ENCODE assay signal across 1 cellular context in the genomic region with DNA sequence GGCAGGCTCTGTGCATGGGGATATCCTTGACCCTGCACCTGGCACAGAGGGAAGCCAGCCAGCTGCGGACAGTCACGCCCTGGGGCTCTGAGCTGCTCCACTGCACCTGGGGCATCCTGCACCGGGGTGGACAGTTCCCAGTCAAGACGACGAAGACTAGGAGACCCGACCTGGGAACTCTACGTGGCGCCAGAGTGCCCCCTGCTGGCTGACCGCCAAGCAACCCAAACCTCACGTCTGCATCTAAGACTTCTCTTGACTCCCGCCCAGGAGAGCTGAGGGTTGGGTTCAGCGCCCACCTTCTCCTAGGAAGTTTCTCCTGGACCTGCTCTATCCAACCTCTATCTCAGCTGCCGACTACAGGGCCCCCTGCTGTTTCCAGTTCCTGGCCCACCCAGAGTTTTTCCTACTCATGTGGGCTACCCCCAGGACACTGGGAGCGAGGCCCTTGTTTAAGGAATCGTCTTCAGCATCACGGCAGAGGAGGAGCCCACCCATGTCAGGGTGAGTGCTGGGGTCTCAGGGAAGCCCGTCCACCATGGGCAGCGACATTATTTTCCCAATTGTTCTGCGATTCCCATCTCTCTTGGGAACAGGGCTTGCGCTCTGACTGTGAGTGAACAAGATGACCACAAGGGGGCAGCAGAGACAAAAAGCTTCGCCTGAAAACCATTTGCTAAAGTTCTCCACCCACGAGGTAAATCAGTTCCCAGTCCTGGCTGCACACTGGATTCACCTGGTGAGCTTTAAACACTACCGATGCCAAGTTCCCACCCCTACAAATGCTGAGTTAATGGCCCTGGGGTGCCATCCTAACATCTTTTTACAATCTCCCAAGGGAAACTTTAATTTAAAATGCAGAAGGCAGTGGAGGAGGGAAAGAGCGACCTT.
TF ChIP-seq lines count a peak whose summit lies in the region.

No MANE protein-coding gene starts in this region.

TF ChIP-seq in HepG2, 621 proteins besides CTCF, POLR2A, EP300 and RAD21 (continues in another document):
- TF ChIP-seq ZNF136 (CRISPR knock-in tag; IDR thresholded peaks at IDR 0.05; ENCODE audit: low read depth), result peak; percentile 43; the same call in 1 of the 2 replicates
- no peak for TF ChIP-seq ZNF543 (CRISPR knock-in tag; IDR thresholded peaks at IDR 0.05)
- TF ChIP-seq MIXL1 (CRISPR knock-in tag; IDR thresholded peaks at IDR 0.05), result peak; percentile 28; the same call in 1 of the 2 replicates
- TF ChIP-seq ZSCAN22 (CRISPR knock-in tag; IDR thresholded peaks at IDR 0.05), result no peak
- TF ChIP-seq, protein P1, sequence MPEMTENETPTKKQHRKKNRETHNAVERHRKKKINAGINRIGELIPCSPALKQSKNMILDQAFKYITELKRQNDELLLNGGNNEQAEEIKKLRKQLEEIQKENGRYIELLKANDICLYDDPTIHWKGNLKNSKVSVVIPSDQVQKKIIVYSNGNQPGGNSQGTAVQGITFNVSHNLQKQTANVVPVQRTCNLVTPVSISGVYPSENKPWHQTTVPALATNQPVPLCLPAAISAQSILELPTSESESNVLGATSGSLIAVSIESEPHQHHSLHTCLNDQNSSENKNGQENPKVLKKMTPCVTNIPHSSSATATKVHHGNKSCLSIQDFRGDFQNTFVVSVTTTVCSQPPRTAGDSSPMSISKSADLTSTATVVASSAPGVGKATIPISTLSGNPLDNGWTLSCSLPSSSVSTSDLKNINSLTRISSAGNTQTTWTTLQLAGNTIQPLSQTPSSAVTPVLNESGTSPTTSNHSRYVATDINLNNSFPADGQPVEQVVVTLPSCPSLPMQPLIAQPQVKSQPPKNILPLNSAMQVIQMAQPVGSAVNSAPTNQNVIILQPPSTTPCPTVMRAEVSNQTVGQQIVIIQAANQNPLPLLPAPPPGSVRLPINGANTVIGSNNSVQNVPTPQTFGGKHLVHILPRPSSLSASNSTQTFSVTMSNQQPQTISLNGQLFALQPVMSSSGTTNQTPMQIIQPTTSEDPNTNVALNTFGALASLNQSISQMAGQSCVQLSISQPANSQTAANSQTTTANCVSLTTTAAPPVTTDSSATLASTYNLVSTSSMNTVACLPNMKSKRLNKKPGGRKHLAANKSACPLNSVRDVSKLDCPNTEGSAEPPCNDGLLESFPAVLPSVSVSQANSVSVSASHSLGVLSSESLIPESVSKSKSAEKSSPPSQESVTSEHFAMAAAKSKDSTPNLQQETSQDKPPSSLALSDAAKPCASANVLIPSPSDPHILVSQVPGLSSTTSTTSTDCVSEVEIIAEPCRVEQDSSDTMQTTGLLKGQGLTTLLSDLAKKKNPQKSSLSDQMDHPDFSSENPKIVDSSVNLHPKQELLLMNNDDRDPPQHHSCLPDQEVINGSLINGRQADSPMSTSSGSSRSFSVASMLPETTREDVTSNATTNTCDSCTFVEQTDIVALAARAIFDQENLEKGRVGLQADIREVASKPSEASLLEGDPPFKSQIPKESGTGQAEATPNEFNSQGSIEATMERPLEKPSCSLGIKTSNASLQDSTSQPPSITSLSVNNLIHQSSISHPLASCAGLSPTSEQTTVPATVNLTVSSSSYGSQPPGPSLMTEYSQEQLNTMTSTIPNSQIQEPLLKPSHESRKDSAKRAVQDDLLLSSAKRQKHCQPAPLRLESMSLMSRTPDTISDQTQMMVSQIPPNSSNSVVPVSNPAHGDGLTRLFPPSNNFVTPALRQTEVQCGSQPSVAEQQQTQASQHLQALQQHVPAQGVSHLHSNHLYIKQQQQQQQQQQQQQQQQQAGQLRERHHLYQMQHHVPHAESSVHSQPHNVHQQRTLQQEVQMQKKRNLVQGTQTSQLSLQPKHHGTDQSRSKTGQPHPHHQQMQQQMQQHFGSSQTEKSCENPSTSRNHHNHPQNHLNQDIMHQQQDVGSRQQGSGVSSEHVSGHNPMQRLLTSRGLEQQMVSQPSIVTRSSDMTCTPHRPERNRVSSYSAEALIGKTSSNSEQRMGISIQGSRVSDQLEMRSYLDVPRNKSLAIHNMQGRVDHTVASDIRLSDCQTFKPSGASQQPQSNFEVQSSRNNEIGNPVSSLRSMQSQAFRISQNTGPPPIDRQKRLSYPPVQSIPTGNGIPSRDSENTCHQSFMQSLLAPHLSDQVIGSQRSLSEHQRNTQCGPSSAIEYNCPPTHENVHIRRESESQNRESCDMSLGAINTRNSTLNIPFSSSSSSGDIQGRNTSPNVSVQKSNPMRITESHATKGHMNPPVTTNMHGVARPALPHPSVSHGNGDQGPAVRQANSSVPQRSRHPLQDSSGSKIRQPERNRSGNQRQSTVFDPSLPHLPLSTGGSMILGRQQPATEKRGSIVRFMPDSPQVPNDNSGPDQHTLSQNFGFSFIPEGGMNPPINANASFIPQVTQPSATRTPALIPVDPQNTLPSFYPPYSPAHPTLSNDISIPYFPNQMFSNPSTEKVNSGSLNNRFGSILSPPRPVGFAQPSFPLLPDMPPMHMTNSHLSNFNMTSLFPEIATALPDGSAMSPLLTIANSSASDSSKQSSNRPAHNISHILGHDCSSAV (CRISPR knock-in tag; IDR thresholded peaks at IDR 0.05; ENCODE audit: borderline replicate concordance), result 0 out of 2 replicates have a peak, but pooled peaks have one; percentile 42
- TF ChIP-seq, protein P2, sequence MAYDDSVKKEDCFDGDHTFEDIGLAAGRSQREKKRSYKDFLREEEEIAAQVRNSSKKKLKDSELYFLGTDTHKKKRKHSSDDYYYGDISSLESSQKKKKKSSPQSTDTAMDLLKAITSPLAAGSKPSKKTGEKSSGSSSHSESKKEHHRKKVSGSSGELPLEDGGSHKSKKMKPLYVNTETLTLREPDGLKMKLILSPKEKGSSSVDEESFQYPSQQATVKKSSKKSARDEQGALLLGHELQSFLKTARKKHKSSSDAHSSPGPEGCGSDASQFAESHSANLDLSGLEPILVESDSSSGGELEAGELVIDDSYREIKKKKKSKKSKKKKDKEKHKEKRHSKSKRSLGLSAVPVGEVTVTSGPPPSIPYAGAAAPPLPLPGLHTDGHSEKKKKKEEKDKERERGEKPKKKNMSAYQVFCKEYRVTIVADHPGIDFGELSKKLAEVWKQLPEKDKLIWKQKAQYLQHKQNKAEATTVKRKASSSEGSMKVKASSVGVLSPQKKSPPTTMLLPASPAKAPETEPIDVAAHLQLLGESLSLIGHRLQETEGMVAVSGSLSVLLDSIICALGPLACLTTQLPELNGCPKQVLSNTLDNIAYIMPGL (CRISPR knock-in tag; IDR thresholded peaks at IDR 0.05; ENCODE audit: borderline replicate concordance in 1 of 2, low read depth in 1 of 2), result peak; percentile 59 to 74; a peak in 2 of 4 replicates
- no peak for TF ChIP-seq PHF21A (CRISPR knock-in tag; IDR thresholded peaks at IDR 0.05)
- TF ChIP-seq SMC3 (IDR thresholded peaks at IDR 0.05; ENCODE audit: low read length), result peak; percentile 94
- 0 out of 2 replicates have a peak, but pooled peaks have one; percentile 9 for TF ChIP-seq GATAD1 (CRISPR knock-in tag; IDR thresholded peaks at IDR 0.05)
- TF ChIP-seq ZKSCAN5 (CRISPR knock-in tag; IDR thresholded peaks at IDR 0.05), result 0 out of 2 replicates have a peak, but pooled peaks have one; percentile 27
- 0 out of 2 replicates have a peak, but pooled peaks have one; percentile 39 for TF ChIP-seq GATAD2A (CRISPR knock-in tag; IDR thresholded peaks at IDR 0.05)
- peak; percentile 40; the same call in 1 of the 2 replicates for TF ChIP-seq ERF (CRISPR knock-in tag; IDR thresholded peaks at IDR 0.05)
- no peak for TF ChIP-seq ZNF180 (CRISPR knock-in tag; IDR thresholded peaks at IDR 0.05; ENCODE audit: borderline replicate concordance, low read depth)
- TF ChIP-seq HIVEP1 (CRISPR knock-in tag; IDR thresholded peaks at IDR 0.05), result 0 out of 2 replicates have a peak, but pooled peaks have one; percentile 25
- TF ChIP-seq ZNF781 (CRISPR knock-in tag; IDR thresholded peaks at IDR 0.05; ENCODE audit: borderline replicate concordance, not compliant biosample characterization), result peak; percentile 84
- TF ChIP-seq MXD4 (CRISPR knock-in tag; IDR thresholded peaks at IDR 0.05), result 0 out of 2 replicates have a peak, but pooled peaks have one; percentile 33
- TF ChIP-seq ZNF556 (CRISPR knock-in tag; IDR thresholded peaks at IDR 0.05; ENCODE audit: borderline replicate concordance), result 0 out of 2 replicates have a peak, but pooled peaks have one; percentile 47
- 0 out of 2 replicates have a peak, but pooled peaks have one; percentile 27 for TF ChIP-seq RFXAP (CRISPR knock-in tag; IDR thresholded peaks at IDR 0.05; ENCODE audit: borderline replicate concordance)
- 0 out of 2 replicates have a peak, but pooled peaks have one; percentile 40 for TF ChIP-seq ZNF224 (CRISPR knock-in tag; IDR thresholded peaks at IDR 0.05)
- no peak for TF ChIP-seq IRX3 (CRISPR knock-in tag; IDR thresholded peaks at IDR 0.05; ENCODE audit: borderline replicate concordance, low read depth)
- TF ChIP-seq ZNF143 (CRISPR knock-in tag; IDR thresholded peaks at IDR 0.05), result 0 out of 2 replicates have a peak, but pooled peaks have one; percentile 23
- TF ChIP-seq ZNF614 (CRISPR knock-in tag; IDR thresholded peaks at IDR 0.05; ENCODE audit: borderline replicate concordance), result 0 out of 2 replicates have a peak, but pooled peaks have one; percentile 32
- peak; percentile 50; the same call in 1 of the 2 replicates for TF ChIP-seq PITX1 (CRISPR knock-in tag; IDR thresholded peaks at IDR 0.05)
- 0 out of 2 replicates have a peak, but pooled peaks have one; percentile 47 for TF ChIP-seq ATF7-NPFF (CRISPR knock-in tag; IDR thresholded peaks at IDR 0.05; ENCODE audit: low read depth)
- no peak for TF ChIP-seq ZNF674 (CRISPR knock-in tag; IDR thresholded peaks at IDR 0.05; ENCODE audit: low read depth)
- peak; percentile 82; the same call in 1 of the 2 replicates for TF ChIP-seq ZNF891 (CRISPR knock-in tag; IDR thresholded peaks at IDR 0.05)
- TF ChIP-seq ARHGAP35 (CRISPR knock-in tag; IDR thresholded peaks at IDR 0.05; ENCODE audit: borderline replicate concordance), result peak; percentile 61; the same call in 1 of the 2 replicates
- TF ChIP-seq, protein P3, sequence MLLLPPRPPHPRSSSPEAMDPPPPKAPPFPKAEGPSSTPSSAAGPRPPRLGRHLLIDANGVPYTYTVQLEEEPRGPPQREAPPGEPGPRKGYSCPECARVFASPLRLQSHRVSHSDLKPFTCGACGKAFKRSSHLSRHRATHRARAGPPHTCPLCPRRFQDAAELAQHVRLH (CRISPR knock-in tag; IDR thresholded peaks at IDR 0.05; ENCODE audit: borderline replicate concordance, low read depth), result 0 out of 2 replicates have a peak, but pooled peaks have one; percentile 51
- TF ChIP-seq ZNF317 (CRISPR knock-in tag; IDR thresholded peaks at IDR 0.05), result peak; percentile 50; the same call in 1 of the 2 replicates
- TF ChIP-seq, protein P4, sequence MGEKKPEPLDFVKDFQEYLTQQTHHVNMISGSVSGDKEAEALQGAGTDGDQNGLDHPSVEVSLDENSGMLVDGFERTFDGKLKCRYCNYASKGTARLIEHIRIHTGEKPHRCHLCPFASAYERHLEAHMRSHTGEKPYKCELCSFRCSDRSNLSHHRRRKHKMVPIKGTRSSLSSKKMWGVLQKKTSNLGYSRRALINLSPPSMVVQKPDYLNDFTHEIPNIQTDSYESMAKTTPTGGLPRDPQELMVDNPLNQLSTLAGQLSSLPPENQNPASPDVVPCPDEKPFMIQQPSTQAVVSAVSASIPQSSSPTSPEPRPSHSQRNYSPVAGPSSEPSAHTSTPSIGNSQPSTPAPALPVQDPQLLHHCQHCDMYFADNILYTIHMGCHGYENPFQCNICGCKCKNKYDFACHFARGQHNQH (CRISPR knock-in tag; IDR thresholded peaks at IDR 0.05), result 0 out of 2 replicates have a peak, but pooled peaks have one; percentile 32
- peak; percentile 60; the same call in 1 of the 2 replicates for TF ChIP-seq ZNF331 (CRISPR knock-in tag; IDR thresholded peaks at IDR 0.05)
- TF ChIP-seq, protein P5, sequence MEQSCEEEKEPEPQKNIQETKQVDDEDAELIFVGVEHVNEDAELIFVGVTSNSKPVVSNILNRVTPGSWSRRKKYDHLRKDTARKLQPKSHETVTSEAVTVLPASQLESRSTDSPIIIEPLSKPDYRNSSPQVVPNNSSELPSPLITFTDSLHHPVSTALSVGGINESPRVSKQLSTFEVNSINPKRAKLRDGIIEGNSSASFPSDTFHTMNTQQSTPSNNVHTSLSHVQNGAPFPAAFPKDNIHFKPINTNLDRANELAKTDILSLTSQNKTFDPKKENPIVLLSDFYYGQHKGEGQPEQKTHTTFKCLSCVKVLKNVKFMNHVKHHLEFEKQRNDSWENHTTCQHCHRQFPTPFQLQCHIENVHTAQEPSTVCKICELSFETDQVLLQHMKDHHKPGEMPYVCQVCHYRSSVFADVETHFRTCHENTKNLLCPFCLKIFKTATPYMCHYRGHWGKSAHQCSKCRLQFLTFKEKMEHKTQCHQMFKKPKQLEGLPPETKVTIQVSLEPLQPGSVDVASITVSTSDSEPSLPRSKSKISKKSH (CRISPR knock-in tag; IDR thresholded peaks at IDR 0.05; ENCODE audit: borderline replicate concordance), result peak; percentile 82
- peak; percentile 52; the same call in 1 of the 2 replicates for TF ChIP-seq SP4 (CRISPR knock-in tag; IDR thresholded peaks at IDR 0.05)
- TF ChIP-seq SRY (CRISPR knock-in tag; IDR thresholded peaks at IDR 0.05), result 0 out of 2 replicates have a peak, but pooled peaks have one; percentile 37
- TF ChIP-seq SOX6 (IDR thresholded peaks at IDR 0.05), result no peak
- peak; percentile 28; the same call in 1 of the 2 replicates for TF ChIP-seq SOX6 (CRISPR knock-in tag; IDR thresholded peaks at IDR 0.05)
- 0 out of 2 replicates have a peak, but pooled peaks have one; percentile 28 for TF ChIP-seq NFATC3 (CRISPR knock-in tag; IDR thresholded peaks at IDR 0.05)
- peak; percentile 26 for TF ChIP-seq TEAD3 (CRISPR knock-in tag; optimal IDR thresholded peaks at IDR 0.05; ENCODE audit: borderline replicate concordance)
- TF ChIP-seq FLYWCH1 (CRISPR knock-in tag; IDR thresholded peaks at IDR 0.05), result 0 out of 2 replicates have a peak, but pooled peaks have one; percentile 40
- TF ChIP-seq, protein P6, sequence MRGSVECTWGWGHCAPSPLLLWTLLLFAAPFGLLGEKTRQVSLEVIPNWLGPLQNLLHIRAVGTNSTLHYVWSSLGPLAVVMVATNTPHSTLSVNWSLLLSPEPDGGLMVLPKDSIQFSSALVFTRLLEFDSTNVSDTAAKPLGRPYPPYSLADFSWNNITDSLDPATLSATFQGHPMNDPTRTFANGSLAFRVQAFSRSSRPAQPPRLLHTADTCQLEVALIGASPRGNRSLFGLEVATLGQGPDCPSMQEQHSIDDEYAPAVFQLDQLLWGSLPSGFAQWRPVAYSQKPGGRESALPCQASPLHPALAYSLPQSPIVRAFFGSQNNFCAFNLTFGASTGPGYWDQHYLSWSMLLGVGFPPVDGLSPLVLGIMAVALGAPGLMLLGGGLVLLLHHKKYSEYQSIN (CRISPR knock-in tag; IDR thresholded peaks at IDR 0.05; ENCODE audit: borderline replicate concordance), result no peak
- TF ChIP-seq, protein P7, sequence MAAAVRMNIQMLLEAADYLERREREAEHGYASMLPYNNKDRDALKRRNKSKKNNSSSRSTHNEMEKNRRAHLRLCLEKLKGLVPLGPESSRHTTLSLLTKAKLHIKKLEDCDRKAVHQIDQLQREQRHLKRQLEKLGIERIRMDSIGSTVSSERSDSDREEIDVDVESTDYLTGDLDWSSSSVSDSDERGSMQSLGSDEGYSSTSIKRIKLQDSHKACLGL (CRISPR knock-in tag; IDR thresholded peaks at IDR 0.05), result no peak; the same call in 1 of the 2 replicates
- TF ChIP-seq ZNF552 (CRISPR knock-in tag; IDR thresholded peaks at IDR 0.05; ENCODE audit: borderline replicate concordance), result 0 out of 2 replicates have a peak, but pooled peaks have one; percentile 35
- no peak for TF ChIP-seq ZNF557 (CRISPR knock-in tag; IDR thresholded peaks at IDR 0.05)
- peak; percentile 0; the same call in 1 of the 2 replicates for TF ChIP-seq SALL1 (CRISPR knock-in tag; IDR thresholded peaks at IDR 0.05)
- 0 out of 2 replicates have a peak, but pooled peaks have one; percentile 38 for TF ChIP-seq GFI1 (CRISPR knock-in tag; IDR thresholded peaks at IDR 0.05; ENCODE audit: borderline replicate concordance)
